In genomic region chr7:111092406-111093160, GRCh38 we compare ENCODE assay signal across 9 cellular contexts. TPM values are rescaled to one million over a fixed set of nuclear protein-coding genes. Genes with fewer than 3 reads are reported as not detected.
DNase-seq lines count a peak whose midpoint lies in the region; ATAC-seq and TF ChIP-seq lines count a peak whose summit lies in the region.
"Had no signal": no experiment of that assay in that cellular context is flagged by ENCODE, and none has a peak within 500 bp of the region (broad histone marks: within the 10 kb centered on the region; RNA-seq: fewer than 3 reads in every experiment).

No MANE protein-coding gene starts in this region.

- H2BK20ac ChIP-seq in H9 (ENCODE audit: low read depth, low read length, poor library complexity, severe bottlenecking), result no peak overlapping the region

- H3K4me1 ChIP-seq in CD4-positive, CD25-positive, alpha-beta regulatory T cell (ENCODE audit: control insufficient read depth, insufficient read depth, low read length, poor library complexity, severe bottlenecking), result no peaks in the 10 kb centered on the region
- H3K4me1 ChIP-seq in esophagus muscularis mucosa (peaks cover 6 to 38% (median 33%) of the 10 kb centered on the region in 4 donors), H9 (ENCODE audit: insufficient read depth, low read length) (peaks cover 3% of the 10 kb centered on the region; the same call in 1 of the 2 replicates), spleen (peaks cover 0 to 7% (median 0%) of the 10 kb centered on the region in 6 donors)

- H3K27ac ChIP-seq in CD4-positive, CD25-positive, alpha-beta regulatory T cell (ENCODE audit: insufficient read depth, low read length, poor library complexity, severe bottlenecking), result no peak overlapping the region
- H3K27ac ChIP-seq in esophagus muscularis mucosa (replicated peaks in 1 of 4), result no peak overlapping the region
- H3K27ac ChIP-seq in H9 (ENCODE audit: insufficient read length, low read depth, low read length), result no peak overlapping the region
- H3K27ac ChIP-seq in spleen, result no peak overlapping the region

- no peak overlapping the region for H2BK15ac ChIP-seq in H9 (ENCODE audit: low read depth, low read length)

- no peak overlapping the region for H4K8ac ChIP-seq in H9 (replicated peaks; ENCODE audit: insufficient read length, low read depth, low read length)

- DNase-seq in CD4-positive, CD25-positive, alpha-beta regulatory T cell, result no peak
- peak; percentile 68 for DNase-seq in NCI-H146 (lab: John Stamatoyannopoulos, UW)
- no peak for DNase-seq in esophagus muscularis mucosa (ENCODE audit: extremely low spot score)
- DNase-seq in sciatic nerve (ENCODE audit: low spot score), result no peak
- no peak for DNase-seq in NK-92 treated with Interleukin-12 subunit alpha and Interleukin-12 subunit beta, amount 100 ng/mL, for 24 hours (lab: John Stamatoyannopoulos, UW)
- no peak for DNase-seq in H9
- no peak for DNase-seq in spleen
- DNase-seq: naive B cell had no signal

- peak overlapping the region; percentile 69 for H3K4me3 ChIP-seq in CD4-positive, CD25-positive, alpha-beta regulatory T cell (ENCODE audit: low read depth, low read length)
- H3K4me3 ChIP-seq in esophagus muscularis mucosa (peak overlapping the region; percentile 46 to 55 (median 48)), spleen (no peak overlapping the region)

- H3K79me1 ChIP-seq in H9 (ENCODE audit: insufficient read depth, low read depth, low read length, poor library complexity, severe bottlenecking), result no peaks in the 10 kb centered on the region

- H3K4me3 Mint-ChIP-seq in CD4-positive, CD25-positive, alpha-beta regulatory T cell, result peak overlapping the region in 2 of 4 donors; percentile 12 to 49
- H3K4me3 Mint-ChIP-seq in H9, result no peak overlapping the region
- H3K4me3 Mint-ChIP-seq: naive B cell had no signal

- no peak overlapping the region for H3K18ac ChIP-seq in H9 (ENCODE audit: insufficient read length, low read depth, low read length)

- no peaks in the 10 kb centered on the region for H3K27me3 ChIP-seq in CD4-positive, CD25-positive, alpha-beta regulatory T cell (ENCODE audit: control insufficient read depth, insufficient read depth, low read length)
- H3K27me3 ChIP-seq in esophagus muscularis mucosa (no peaks in the 10 kb centered on the region), H9 (ENCODE audit: insufficient read depth, low read length) (no peaks in the 10 kb centered on the region), spleen (replicated peaks in 1 of 7) (no peaks in the 10 kb centered on the region)

- no peak overlapping the region for H2BK5ac ChIP-seq in H9 (ENCODE audit: insufficient read length, low read length)

- H3K9ac ChIP-seq in H9 (ENCODE audit: extremely low read depth, insufficient read length, low read length), result no peak overlapping the region

- no peaks in the 10 kb centered on the region for H3K9me3 ChIP-seq in CD4-positive, CD25-positive, alpha-beta regulatory T cell (ENCODE audit: control insufficient read depth in 2 of 2, low read length in 2 of 2)
- H3K9me3 ChIP-seq in esophagus muscularis mucosa (no peaks in the 10 kb centered on the region), H9 (ENCODE audit: control insufficient read depth, low read depth, low read length) (no peaks in the 10 kb centered on the region), spleen (no peaks in the 10 kb centered on the region)

- H4K91ac ChIP-seq in H9 (ENCODE audit: insufficient read length, low read depth, low read length), result no peak overlapping the region

- no peaks in the 10 kb centered on the region for H3K23me2 ChIP-seq in H9 (ENCODE audit: insufficient read length, low read depth, low read length, poor library complexity, severe bottlenecking)

- no peak overlapping the region for H3T11ph ChIP-seq in H9 (ENCODE audit: low read length)

- H3K4me1 Mint-ChIP-seq in CD4-positive, CD25-positive, alpha-beta regulatory T cell, result peaks cover 4 to 40% (median 10%) of the 10 kb centered on the region in 4 donors
- peaks cover 69 to 71% of the 10 kb centered on the region in 2 experiments for H3K4me1 Mint-ChIP-seq in H9
- H3K4me1 Mint-ChIP-seq: naive B cell had no signal

- no peak overlapping the region for H3K4ac ChIP-seq in H9 (ENCODE audit: low read depth, low read length)

- H2BK12ac ChIP-seq in H9 (ENCODE audit: insufficient read length, low read depth, low read length), result no peak overlapping the region

- TF ChIP-seq POLR2A in esophagus muscularis mucosa (IDR thresholded peaks at IDR 0.05; ENCODE audit: low read depth), result no peak
- no peak for TF ChIP-seq POLR2A in spleen (IDR thresholded peaks at IDR 0.05)

- H2AFZ ChIP-seq in H9 (ENCODE audit: low read length), result no peak overlapping the region

- H3K36me3 Mint-ChIP-seq in CD4-positive, CD25-positive, alpha-beta regulatory T cell, result no peaks in the 10 kb centered on the region
- H3K36me3 Mint-ChIP-seq in H9 (ENCODE audit: insufficient read depth in 1 of 3, low read depth in 3 of 3), result no peaks in the 10 kb centered on the region
- H3K36me3 Mint-ChIP-seq: naive B cell had no signal

- H2AK5ac ChIP-seq in H9 (ENCODE audit: insufficient read length, low read length), result no peak overlapping the region

- no peak for TF ChIP-seq EP300 in esophagus muscularis mucosa (IDR thresholded peaks at IDR 0.05)

- no peak overlapping the region for H2BK120ac ChIP-seq in H9 (ENCODE audit: low read depth, low read length, poor library complexity, severe bottlenecking)

- no peaks in the 10 kb centered on the region for H4K20me1 ChIP-seq in H9 (ENCODE audit: control insufficient read depth, insufficient read depth, insufficient read length)

- H4K5ac ChIP-seq in H9 (ENCODE audit: insufficient read length, low read depth, low read length), result no peak overlapping the region

- ATAC-seq in CD4-positive, CD25-positive, alpha-beta regulatory T cell (ENCODE audit: low read depth in 2 of 2), result no peak
- ATAC-seq in GM21390 (IDR thresholded peaks at IDR 0.05; ENCODE audit: unreplicated experiment), result peak; percentile 46
- no peak for ATAC-seq in sciatic nerve

- 42% methylated on average over 2 of the region's 2 CpGs for WGBS in esophagus muscularis mucosa
- WGBS in H9 (ENCODE audit: extremely low coverage, insufficient read length, low lambda C conversion rate), result no CpG with 5 or more reads among the region's 2 CpGs
- WGBS in spleen, 5 donors, result 60 to 67% (median 65%) methylated on average over 2 of the region's 2 CpGs

- H3K56ac ChIP-seq in H9 (ENCODE audit: insufficient read length, low read depth, low read length), result no peak overlapping the region

- TF ChIP-seq CTCF in esophagus muscularis mucosa (IDR thresholded peaks at IDR 0.05) (no peak), H9 (conservative IDR thresholded peaks at IDR 0.05) (no peak), spleen (IDR thresholded peaks at IDR 0.05 in 8 of 11, conservative IDR thresholded peaks at IDR 0.05 in 3 of 11) (no peak)

- H3K27ac Mint-ChIP-seq in CD4-positive, CD25-positive, alpha-beta regulatory T cell, result peak overlapping the region in 2 of 3 donors; percentile 6 to 14
- peak overlapping the region in 1 of 3 experiments; percentile 85; a peak in 3 of 7 replicates for H3K27ac Mint-ChIP-seq in H9
- H3K27ac Mint-ChIP-seq: naive B cell had no signal

- no peaks in the 10 kb centered on the region for H3K9me3 Mint-ChIP-seq in CD4-positive, CD25-positive, alpha-beta regulatory T cell
- no peaks in the 10 kb centered on the region for H3K9me3 Mint-ChIP-seq in H9
- H3K9me3 Mint-ChIP-seq: naive B cell had no signal

- H3K23ac ChIP-seq in H9 (ENCODE audit: insufficient read length, low read depth, low read length), result no peak overlapping the region

- intact Hi-C loops in esophagus muscularis mucosa (cut with DNase I) (loop anchor here (10.0 kb wide), 1 partner anchor 472 kb away; the partner anchor contains the start of gene IMMP2L), sciatic nerve (cut with DNase I) (no loop called here), spleen (cut with DNase I; ENCODE audit: low total_unique reads) (loop anchor here (5.0 kb wide), 1 partner anchor 395 kb away; no protein-coding TSS in a partner anchor)

- H3K36me3 ChIP-seq in CD4-positive, CD25-positive, alpha-beta regulatory T cell (ENCODE audit: control insufficient read depth, insufficient read depth, low read length), result no peaks in the 10 kb centered on the region
- no peaks in the 10 kb centered on the region for H3K36me3 ChIP-seq in esophagus muscularis mucosa
- no peaks in the 10 kb centered on the region for H3K36me3 ChIP-seq in spleen

- H3K79me2 ChIP-seq in H9 (ENCODE audit: insufficient read depth, low read length), result no peaks in the 10 kb centered on the region

- H3K4me2 ChIP-seq in H9 (ENCODE audit: insufficient read depth, insufficient read length, low read length), result no peak overlapping the region

- peaks cover 4% of the 10 kb centered on the region for H3K27me3 Mint-ChIP-seq in CD4-positive, CD25-positive, alpha-beta regulatory T cell
- no peaks in the 10 kb centered on the region for H3K27me3 Mint-ChIP-seq in H9 (ENCODE audit: low read depth)
- H3K27me3 Mint-ChIP-seq: naive B cell had no signal

- no peak overlapping the region for H3K14ac ChIP-seq in H9 (ENCODE audit: insufficient read depth, low read length)

RNA-seq across cellular contexts. Expression of gene LRRN3, which starts 1.7 kb away (rescaled TPM):
- 1.7 TPM for total RNA-seq in CD4-positive, CD25-positive, alpha-beta regulatory T cell
- 1 to 10 TPM; 1.3 to 2.3 (median 1.9) TPM for polyA plus RNA-seq in CD4-positive, CD25-positive, alpha-beta regulatory T cell
- total RNA-seq in esophagus muscularis mucosa, result 1 to 10 TPM in 1 of 4 donors, under 1 TPM in 3; 0.39 to 1.3 (median 0.61) TPM
- 0.31 TPM for total RNA-seq in sciatic nerve
- total RNA-seq in H9 (2021), result 0.77 and 1.0 TPM in 2 replicates
- 1 to 10 TPM in 2 of 7 donors, under 1 TPM in 4, not detected in 1; 0.17 to 1.7 (median 0.34) TPM for total RNA-seq in spleen
- under 1 TPM; 0.10 to 0.50 (median 0.13) TPM for polyA plus RNA-seq in spleen

Comparison
In these comparisons a context has a peak if more than half of its experiments do, and no peak if none do; other contexts are left out.
1. H3K4me3 ChIP-seq: peak in CD4-positive, CD25-positive, alpha-beta regulatory T cell (single experiment) and esophagus muscularis mucosa (4 of 4); none in spleen (0 of 8).